In genomic region chr10:95602382-95602781, GRCh38 we compare ENCODE assay signal across 24 cellular contexts. TPM values are rescaled to one million over a fixed set of nuclear protein-coding genes. Genes with fewer than 3 reads are reported as not detected.
DNase-seq lines count a peak whose midpoint lies in the region; ATAC-seq and TF ChIP-seq lines count a peak whose summit lies in the region.
"Had no signal": no experiment of that assay in that cellular context is flagged by ENCODE, and none has a peak within 500 bp of the region (broad histone marks: within the 10 kb centered on the region; RNA-seq: fewer than 3 reads in every experiment).

No MANE protein-coding gene starts in this region.

- no peaks in the 10 kb centered on the region for H3K27me3 ChIP-seq in gastroesophageal sphincter
- no peaks in the 10 kb centered on the region for H3K27me3 ChIP-seq in rectal smooth muscle tissue (ENCODE audit: control insufficient read depth, insufficient read depth, low read length)
- H3K27me3 ChIP-seq in stomach smooth muscle (ENCODE audit: control insufficient read depth in 1 of 2, insufficient read depth in 2 of 2, low read length in 2 of 2), result no peaks in the 10 kb centered on the region
- no peaks in the 10 kb centered on the region for H3K27me3 ChIP-seq in WERI-Rb-1 (ENCODE audit: insufficient read depth, low read depth, severe bottlenecking)
- H3K27me3 ChIP-seq: BE2C; BLaER1 treated with 17β-estradiol and CSF1 and Interleukin-3, amounts not matched to agents 10 nM and 100 nM had no signal

- no peak for TF ChIP-seq POLR2A in NB4 (IDR thresholded peaks at IDR 0.05; ENCODE audit: extremely low read depth, insufficient read length)
- TF ChIP-seq POLR2A in gastroesophageal sphincter (IDR thresholded peaks at IDR 0.05), result no peak

- H3K27ac ChIP-seq in gastroesophageal sphincter, result peak overlapping the region; percentile 67 to 94 (median 81)
- peak overlapping the region; percentile 11 for H3K27ac ChIP-seq in rectal smooth muscle tissue (ENCODE audit: low read depth, low read length)
- H3K27ac ChIP-seq in stomach smooth muscle (ENCODE audit: low read length), result peak overlapping the region; percentile 76
- no peak overlapping the region for H3K27ac ChIP-seq in WERI-Rb-1
- H3K27ac ChIP-seq: A549; BLaER1 treated with 17β-estradiol and CSF1 and Interleukin-3, amounts not matched to agents 10 nM and 100 nM had no signal

- TF ChIP-seq CTCF in NB4 (IDR thresholded peaks at IDR 0.05; ENCODE audit: low read depth, low read length) (no peak), gastroesophageal sphincter (IDR thresholded peaks at IDR 0.05) (no peak), WERI-Rb-1 (IDR thresholded peaks at IDR 0.05; ENCODE audit: low read depth, low read length) (no peak)

- H3K4me3 ChIP-seq in NB4 (ENCODE audit: low read depth, low read length) (no peak overlapping the region), gastroesophageal sphincter (no peak overlapping the region), rectal smooth muscle tissue (ENCODE audit: low read length) (no peak overlapping the region), stomach smooth muscle (ENCODE audit: low read length in 2 of 2) (no peak overlapping the region), WERI-Rb-1 (ENCODE audit: low read depth, low read length) (no peak overlapping the region)
- H3K4me3 ChIP-seq: A549; BLaER1 treated with 17β-estradiol and CSF1 and Interleukin-3, amounts not matched to agents 10 nM and 100 nM; GM23338 had no signal

- DNase-seq in NB4 (ENCODE audit: low read depth) (peak; percentile 31), WERI-Rb-1 (no peak), SIG-M5 (lab: John Stamatoyannopoulos, UW) (no peak)
- DNase-seq in stimulated activated CD8-positive, alpha-beta memory T cell treated with anti-CD3 and anti-CD28 coated beads, Interleukin-4, amount 100 ng/mL, for 48 hours, result no peak
- DNase-seq: 8988T; ACHN; AML-193; BE2C; Calu3; CD4-positive, alpha-beta memory T cell; COR-L47; DMS53; DMS79 treated with DMSO at 0.1 percent for 48 hours; GF-D8; H9 had no signal

- H3K36me3 ChIP-seq in gastroesophageal sphincter (peaks cover 0 to under 1% of the 10 kb centered on the region in 2 donors), rectal smooth muscle tissue (ENCODE audit: control insufficient read depth, insufficient read depth, low read length) (no peaks in the 10 kb centered on the region), stomach smooth muscle (ENCODE audit: control insufficient read depth in 2 of 2, insufficient read depth in 2 of 2, low read length in 2 of 2) (no peaks in the 10 kb centered on the region), WERI-Rb-1 (peaks cover 23% of the 10 kb centered on the region)
- H3K36me3 ChIP-seq: BE2C had no signal

- no peak overlapping the region for H3K9ac ChIP-seq in rectal smooth muscle tissue (ENCODE audit: low read length)
- peak overlapping the region in 1 of 2 donors; percentile 33 for H3K9ac ChIP-seq in stomach smooth muscle (ENCODE audit: low read length in 2 of 2)
- H3K9ac ChIP-seq: BLaER1 treated with 17β-estradiol and CSF1 and Interleukin-3, amounts not matched to agents 10 nM and 100 nM had no signal

- TF ChIP-seq EP300 in gastroesophageal sphincter (IDR thresholded peaks at IDR 0.05), result no peak

- H3K4me1 ChIP-seq in gastroesophageal sphincter (peaks cover 9 to 51% (median 28%) of the 10 kb centered on the region in 3 donors), rectal smooth muscle tissue (ENCODE audit: control insufficient read depth, insufficient read depth, low read length) (peaks cover 41% of the 10 kb centered on the region), stomach smooth muscle (ENCODE audit: control insufficient read depth, insufficient read depth, low read length) (peaks cover 55% of the 10 kb centered on the region)
- H3K4me1 ChIP-seq: A549, BE2C had no signal

- H3K9me3 ChIP-seq in gastroesophageal sphincter (no peaks in the 10 kb centered on the region), stomach smooth muscle (ENCODE audit: control insufficient read depth in 2 of 2, low read length in 2 of 2) (no peaks in the 10 kb centered on the region), WERI-Rb-1 (ENCODE audit: severe bottlenecking) (no peaks in the 10 kb centered on the region)
- H3K9me3 ChIP-seq: A549; BE2C; BLaER1 treated with 17β-estradiol and CSF1 and Interleukin-3, amounts not matched to agents 10 nM and 100 nM had no signal

- WGBS in gastroesophageal sphincter (ENCODE audit: low coverage in 1 of 2), 2 donors, result 71 to 75% methylated on average over 6 of the region's 6 CpGs

- ATAC-seq in gastroesophageal sphincter, result no peak
- ATAC-seq in HG02571 (IDR thresholded peaks at IDR 0.05; ENCODE audit: unreplicated experiment), result no peak
- ATAC-seq: A549, GM23338, HCT116 had no signal

RNA-seq across cellular contexts. Expression of gene SORBS1, which starts 41.2 kb away (rescaled TPM):
- total RNA-seq in gastroesophageal sphincter, result 1,000 to 10,000 TPM; 1,866 to 2,220 (median 1,948) TPM
- total RNA-seq: G401 had no signal

RNA-seq across cellular contexts. Expression of gene ALDH18A1, which starts 54.1 kb away (rescaled TPM):
- total RNA-seq in gastroesophageal sphincter, result 10 to 100 TPM; 19.1 to 32.9 (median 26.7) TPM
